ENCODE assay signal across 8 cellular contexts in the genomic region with DNA sequence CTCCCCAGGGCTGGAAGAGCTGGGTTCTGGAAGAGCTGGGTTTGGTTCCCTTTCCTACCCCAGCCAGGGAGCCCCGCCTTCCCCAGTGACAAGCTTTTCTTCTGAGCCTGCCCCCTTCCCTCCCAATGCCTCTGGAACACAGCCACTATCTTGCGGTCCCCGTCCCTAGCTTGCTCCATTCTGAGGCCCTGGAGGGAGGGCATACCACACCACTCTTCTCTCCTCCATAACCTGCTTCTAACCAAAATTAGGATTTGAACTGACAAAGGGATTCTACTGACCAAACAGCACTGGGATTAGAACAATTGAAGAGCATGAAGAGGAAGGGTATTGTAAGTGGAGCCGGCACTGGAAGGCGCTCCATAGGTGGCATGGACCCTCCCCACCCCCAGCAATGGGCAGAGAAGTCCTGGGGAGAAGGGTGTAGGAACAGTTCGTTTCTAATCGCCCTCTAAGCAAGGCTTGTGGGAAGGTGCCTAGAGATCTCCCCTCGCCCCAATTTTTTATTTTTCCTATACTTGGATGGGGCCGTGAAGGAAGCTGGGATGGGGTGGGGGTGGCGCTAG. TPM values are rescaled to one million over a fixed set of nuclear protein-coding genes. Genes with fewer than 3 reads are reported as not detected.
DNase-seq lines count a peak whose midpoint lies in the region; ATAC-seq and TF ChIP-seq lines count a peak whose summit lies in the region.

No MANE protein-coding gene starts in this region.

- no peaks in the 10 kb centered on the region for H3K9me3 Mint-ChIP-seq in Caco-2 (ENCODE audit: unreplicated experiment)
- no peaks in the 10 kb centered on the region for H3K9me3 Mint-ChIP-seq in naive thymus-derived CD8-positive, alpha-beta T cell

- H3K4me2 ChIP-seq in fibroblast of lung (ENCODE audit: extremely low read depth, insufficient read depth, low read length) = peak overlapping the region; percentile 94

- no peak overlapping the region for H3K27ac Mint-ChIP-seq in Caco-2 (ENCODE audit: unreplicated experiment)
- peak overlapping the region in 8 of 10 donors; percentile 4 to 60 (median 28) for H3K27ac Mint-ChIP-seq in naive thymus-derived CD8-positive, alpha-beta T cell

- ATAC-seq in naive thymus-derived CD8-positive, alpha-beta T cell = no peak
- ATAC-seq in HG02885 (IDR thresholded peaks at IDR 0.05; ENCODE audit: poor library complexity, unreplicated experiment) (no peak), GM21529 (IDR thresholded peaks at IDR 0.05; ENCODE audit: unreplicated experiment) (no peak)

- H3K4me3 ChIP-seq in Caco-2 (ENCODE audit: low read depth, low read length) (peak overlapping the region; percentile 65), HUES48 (ENCODE audit: low read depth, low read length) (peak overlapping the region; percentile 72), fibroblast of lung (replicated peaks in 1 of 4; ENCODE audit: control extremely low read depth in 1 of 4, insufficient read depth in 1 of 4, low read depth in 3 of 4, low read length in 4 of 4) (peak overlapping the region; percentile 55 to 95 (median 84))

- peaks cover 3% of the 10 kb centered on the region for H4K20me1 ChIP-seq in fibroblast of lung (ENCODE audit: control insufficient read depth, extremely low read depth, insufficient read depth, low read length)

- CTCF ChIA-PET in Caco-2 (lab: Charles Lee) = interaction anchor here (1.4 kb wide), 1 partner anchor 149 kb away, joined by 3 read pairs; no protein-coding TSS in a partner anchor

- peak overlapping the region; percentile 84 for H2AFZ ChIP-seq in fibroblast of lung (ENCODE audit: low read length)

- H3K9me3 ChIP-seq in Caco-2 (no peaks in the 10 kb centered on the region), HUES48 (ENCODE audit: control insufficient read depth, insufficient read depth, low read length) (no peaks in the 10 kb centered on the region), fibroblast of lung (ENCODE audit: control insufficient read depth, insufficient read depth, low read depth, low read length) (no peaks in the 10 kb centered on the region)

- DNase-seq in Caco-2 (peak; percentile 18 to 37), fibroblast of lung (ENCODE audit: low read depth in 2 of 2) (peak; percentile 72 to 77), ecto neural progenitor cell (ENCODE audit: low spot score) (no peak)
- DNase-seq in naive thymus-derived CD8-positive, alpha-beta T cell = no peak

- peaks cover 28% of the 10 kb centered on the region for H3K4me1 Mint-ChIP-seq in Caco-2 (ENCODE audit: low read depth, unreplicated experiment)
- peaks cover 22 to 38% (median 29%) of the 10 kb centered on the region in 4 donors for H3K4me1 Mint-ChIP-seq in naive thymus-derived CD8-positive, alpha-beta T cell

- H3K4me1 ChIP-seq in Caco-2 (no peaks in the 10 kb centered on the region; the same call in 1 of the 2 replicates), HUES48 (ENCODE audit: control insufficient read depth, insufficient read depth, low read length) (peaks cover 10% of the 10 kb centered on the region), fibroblast of lung (ENCODE audit: control insufficient read depth, extremely low read depth, insufficient read depth, low read length) (peaks cover 6% of the 10 kb centered on the region)

- H3K36me3 Mint-ChIP-seq in Caco-2 (ENCODE audit: insufficient read depth, unreplicated experiment) = peaks cover 18% of the 10 kb centered on the region
- H3K36me3 Mint-ChIP-seq in naive thymus-derived CD8-positive, alpha-beta T cell = no peaks in the 10 kb centered on the region

- TSS peak; percentile 42 for BruUV-seq in Caco-2 (replicated peaks; lab: Mats Ljungman, UMichigan)

- POLR2A ChIA-PET in Caco-2 (lab: Charles Lee) = no interaction called here
- POLR2A ChIA-PET in naive thymus-derived CD8-positive, alpha-beta T cell (lab: Charles Lee) = no interaction called here

- H3K27me3 Mint-ChIP-seq in Caco-2 (ENCODE audit: insufficient read depth, unreplicated experiment) = no peaks in the 10 kb centered on the region
- H3K27me3 Mint-ChIP-seq in naive thymus-derived CD8-positive, alpha-beta T cell = no peaks in the 10 kb centered on the region

- peak overlapping the region; percentile 60 for H3K9ac ChIP-seq in HUES48 (ENCODE audit: low read depth, low read length)
- peak overlapping the region; percentile 79 for H3K9ac ChIP-seq in fibroblast of lung (ENCODE audit: insufficient read depth, low read length)

- no peaks in the 10 kb centered on the region; the same call in 1 of the 2 replicates for H3K36me3 ChIP-seq in Caco-2 (ENCODE audit: control insufficient read depth, insufficient read depth, low read length)
- H3K36me3 ChIP-seq in HUES48 (ENCODE audit: control insufficient read depth, insufficient read depth, low read length) = peaks cover 18% of the 10 kb centered on the region
- peaks cover 15% of the 10 kb centered on the region for H3K36me3 ChIP-seq in fibroblast of lung (ENCODE audit: control insufficient read depth, insufficient read depth, low read length)

- H3K27me3 ChIP-seq in Caco-2 (replicated peaks; ENCODE audit: control insufficient read depth, insufficient read depth, low read length) = no peaks in the 10 kb centered on the region
- H3K27me3 ChIP-seq in HUES48 (ENCODE audit: control insufficient read depth, insufficient read depth, low read length) = peaks cover 4% of the 10 kb centered on the region; the same call in 1 of the 2 replicates
- H3K27me3 ChIP-seq in fibroblast of lung (ENCODE audit: control insufficient read depth, insufficient read depth, low read length) = no peaks in the 10 kb centered on the region

- H3K79me2 ChIP-seq in fibroblast of lung (ENCODE audit: control insufficient read depth, insufficient read depth, low read length) = peaks cover 36% of the 10 kb centered on the region

- TF ChIP-seq CTCF in Caco-2 (IDR thresholded peaks at IDR 0.05; ENCODE audit: insufficient read depth in 1 of 2, low read depth in 1 of 2, low read length in 1 of 2, severe bottlenecking in 1 of 2, unreplicated experiment in 1 of 2) (no peak), VCaP (conservative IDR thresholded peaks at IDR 0.05) (no peak), fibroblast of lung (conservative IDR thresholded peaks at IDR 0.05 in 1 of 2, IDR thresholded peaks at IDR 0.05 in 1 of 2; ENCODE audit: low read depth in 1 of 2, low read length in 2 of 2) (no peak)

- peak overlapping the region; percentile 43 for H3K27ac ChIP-seq in HUES48 (ENCODE audit: low read depth, low read length)
- H3K27ac ChIP-seq in VCaP = peak overlapping the region; percentile 90
- peak overlapping the region; percentile 78 for H3K27ac ChIP-seq in fibroblast of lung (ENCODE audit: insufficient read depth, low read length)

- peak overlapping the region; percentile 97 for H3K4me3 Mint-ChIP-seq in Caco-2 (ENCODE audit: unreplicated experiment)
- H3K4me3 Mint-ChIP-seq in naive thymus-derived CD8-positive, alpha-beta T cell = peak overlapping the region; percentile 59 to 96 (median 83)

- intact Hi-C loops in Caco-2 (cut with micrococcal nuclease; ENCODE audit: unreplicated experiment) = loop anchor here (5.0 kb wide), 1 partner anchor 76 kb away; the partner anchor contains the start of gene PSMB2

RNA-seq across cellular contexts. Expression of gene C1orf216, which starts 0.7 kb away (rescaled TPM):
- total RNA-seq in Caco-2 (2022) (6.6 and 8.1 TPM in 2 replicates), fibroblast of lung (16.7 and 19.8 TPM in 2 replicates)
- polyA plus RNA-seq in fibroblast of lung = 18.3 and 24.9 TPM in 2 replicates
- polyA plus RNA-seq in fibroblast of lung (2012) = 16.9 and 17.3 TPM in 2 replicates
- 17.7 and 24.9 TPM in 2 replicates for polyA minus RNA-seq in fibroblast of lung (ENCODE audit: low replicate concordance)
- 1 to 10 TPM; 4.6 to 4.7 TPM for total RNA-seq in naive thymus-derived CD8-positive, alpha-beta T cell
- polyA plus RNA-seq in naive thymus-derived CD8-positive, alpha-beta T cell = 1 to 10 TPM; 3.8 to 8.1 (median 6.0) TPM

RNA-seq across cellular contexts. Expression of gene CLSPN, which starts 51.8 kb away (rescaled TPM):
- total RNA-seq in Caco-2 (2022) = 22.6 and 23.2 TPM in 2 replicates
- total RNA-seq in fibroblast of lung = 2.3 and 4.3 TPM in 2 replicates
- 10.1 and 24.1 TPM in 2 replicates for polyA plus RNA-seq in fibroblast of lung
- polyA plus RNA-seq in fibroblast of lung (2012) = 6.2 and 15.0 TPM in 2 replicates
- 2.6 and 36.5 TPM in 2 replicates for polyA minus RNA-seq in fibroblast of lung (ENCODE audit: low replicate concordance)
- under 1 TPM; 0.16 to 0.49 TPM for total RNA-seq in naive thymus-derived CD8-positive, alpha-beta T cell
- under 1 TPM in 2 of 3 donors, not detected in 1; 0.05 TPM for polyA plus RNA-seq in naive thymus-derived CD8-positive, alpha-beta T cell

Comparison
In these comparisons a context has a peak if more than half of its experiments do, and no peak if none do; other contexts are left out.
1. DNase-seq: peak in Caco-2 (2 of 2) and fibroblast of lung (2 of 2); none in naive thymus-derived CD8-positive, alpha-beta T cell (0 of 10) and ecto neural progenitor cell (single experiment).
2. Peak in every context shown above with its lines, with median percentiles within 50 percentile points of each other: H3K4me3 ChIP-seq and H3K27ac ChIP-seq.